9 cellular contexts compared by ENCODE assay signal in the genomic region with DNA sequence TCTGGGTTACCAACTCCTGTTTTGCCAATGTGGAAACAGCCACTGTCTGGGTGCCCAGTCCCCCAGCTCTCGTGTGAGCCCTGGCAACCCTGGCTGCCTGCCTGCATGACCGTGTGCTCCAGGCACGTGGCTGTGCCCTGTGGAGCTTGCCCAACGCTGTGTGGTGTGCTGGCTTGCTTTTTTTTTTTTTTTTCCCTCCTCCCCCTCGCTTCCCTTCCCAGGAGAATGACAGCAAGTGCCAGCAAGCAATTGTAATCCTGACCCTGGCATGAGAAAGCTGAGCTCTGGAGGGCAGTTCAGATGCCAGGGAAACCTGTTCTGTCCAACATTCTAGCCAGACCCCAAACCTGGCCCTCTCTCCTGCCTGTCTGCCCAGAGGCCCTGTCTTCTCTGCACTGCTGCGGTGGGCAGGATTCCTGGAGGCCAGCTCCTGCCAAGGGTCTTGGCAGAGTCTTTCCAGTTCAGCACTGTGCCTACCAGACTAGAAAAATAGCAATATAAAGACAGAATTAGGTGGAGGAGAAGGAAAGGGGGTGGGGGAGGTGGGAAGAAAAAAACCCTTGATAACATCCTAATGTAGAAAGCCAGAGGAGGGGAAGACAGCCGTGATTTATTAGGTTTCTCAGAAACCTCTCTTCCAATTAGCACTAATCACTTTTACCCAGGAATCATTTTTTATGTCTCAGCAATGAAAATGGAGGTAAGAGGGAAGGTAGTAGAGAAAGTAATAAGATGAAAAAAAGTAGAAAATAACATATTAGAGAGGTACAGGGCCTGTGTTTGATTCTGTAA. TPM values are rescaled to one million over a fixed set of nuclear protein-coding genes. Genes with fewer than 3 reads are reported as not detected.
DNase-seq lines count a peak whose midpoint lies in the region; ATAC-seq lines count a peak whose summit lies in the region.
"Had no signal": no experiment of that assay in that cellular context is flagged by ENCODE, and none has a peak within 500 bp of the region (broad histone marks: within the 10 kb centered on the region; RNA-seq: fewer than 3 reads in every experiment).

No MANE protein-coding gene starts in this region.

- H3K27me3 ChIP-seq in layer of hippocampus (ENCODE audit: control insufficient read depth, insufficient read depth, low read length) = no peaks in the 10 kb centered on the region

- DNase-seq in LHCN-M2 (ENCODE audit: low read depth) (peak; percentile 62), cerebellar cortex (ENCODE audit: low spot score) (peak; percentile 98), stromal cell of bone marrow (ENCODE audit: low read depth) (peak; percentile 38)
- no peak for DNase-seq in stimulated activated CD4-positive, alpha-beta T cell treated with anti-CD3 and anti-CD28 coated beads, Interleukin-15, amount 100 ng/mL, for 24 hours
- DNase-seq: foreskin melanocyte had no signal

- peak overlapping the region; percentile 50 for H3K27ac ChIP-seq in layer of hippocampus (ENCODE audit: low read depth, low read length)

- no peak for ATAC-seq in GM21786 (IDR thresholded peaks at IDR 0.05; ENCODE audit: unreplicated experiment)
- ATAC-seq in HG02852 (IDR thresholded peaks at IDR 0.05; ENCODE audit: unreplicated experiment) = no peak
- ATAC-seq in GM18907 (IDR thresholded peaks at IDR 0.05; ENCODE audit: unreplicated experiment) = no peak

RNA-seq across cellular contexts. Expression of a gene that starts 9.0 kb away (rescaled TPM):
- 0.26 and 0.29 TPM in 2 replicates for total RNA-seq in LHCN-M2 (2014; rRNA removed)
- 0.02 TPM for polyA plus RNA-seq in LHCN-M2 (2012)
